1 cellular context compared by ENCODE assay signal in the genomic region with DNA sequence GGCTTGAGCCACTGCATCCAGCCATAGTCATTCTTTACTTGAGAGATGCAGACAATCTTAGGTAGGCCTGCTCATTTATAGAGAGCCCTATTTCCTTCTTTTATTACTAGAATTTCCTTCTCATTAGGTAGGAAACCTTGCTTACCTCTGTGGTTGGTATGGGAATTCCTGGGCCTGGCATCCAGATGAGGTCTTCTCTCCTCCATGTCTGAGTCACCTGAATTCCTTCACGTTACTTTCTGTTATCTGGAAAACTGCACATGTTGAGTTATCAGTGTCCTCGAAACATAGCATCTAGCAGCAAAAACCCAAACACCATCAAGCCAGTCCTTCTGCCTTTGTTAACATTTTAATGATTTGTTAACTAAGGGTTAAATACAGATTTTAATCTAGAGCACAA.
TF ChIP-seq lines count a peak whose summit lies in the region.

No MANE protein-coding gene starts in this region.

TF ChIP-seq in K562, 482 proteins besides CTCF, POLR2A, EP300 and RAD21:
- TF ChIP-seq NCOR1 (IDR thresholded peaks at IDR 0.05) (0 out of 2 replicates have a peak, but pooled peaks have one; percentile 26), ATF3 (IDR thresholded peaks at IDR 0.05) (0 out of 2 replicates have a peak, but pooled peaks have one; percentile 9), ATF3 (CRISPR knock-in tag; conservative IDR thresholded peaks at IDR 0.05) (no peak), TAL1 (IDR thresholded peaks at IDR 0.05) (peak; percentile 23; the same call in 1 of the 2 replicates), TEAD4 (IDR thresholded peaks at IDR 0.05; ENCODE audit: low read length) (peak; percentile 40; the same call in 1 of the 2 replicates), TEAD4 (CRISPR knock-in tag; IDR thresholded peaks at IDR 0.05; ENCODE audit: borderline replicate concordance) (no peak), CBFA2T3 (IDR thresholded peaks at IDR 0.05) (peak; percentile 61), ZNF444 (CRISPR knock-in tag; IDR thresholded peaks at IDR 0.05) (no peak), JUND (IDR thresholded peaks at IDR 0.05; ENCODE audit: borderline replicate concordance, low read depth, low read length) (peak; percentile 39; the same call in 1 of the 2 replicates), JUND (tag; IDR thresholded peaks at IDR 0.05; ENCODE audit: borderline replicate concordance, low read depth, low read length) (no peak), ARID2 (IDR thresholded peaks at IDR 0.05) (no peak), ARID1B (IDR thresholded peaks at IDR 0.05) (peak; percentile 53), TCF3 (CRISPR knock-in tag; IDR thresholded peaks at IDR 0.05) (peak; percentile 46; the same call in 1 of the 2 replicates)
